In genomic region chr3:119571688-119572087, GRCh38 we compare ENCODE assay signal across 17 cellular contexts. TPM values are rescaled to one million over a fixed set of nuclear protein-coding genes. Genes with fewer than 3 reads are reported as not detected.
"Had no signal": no experiment of that assay in that cellular context is flagged by ENCODE, and none has a peak within 500 bp of the region (broad histone marks: within the 10 kb centered on the region; RNA-seq: fewer than 3 reads in every experiment).

No MANE protein-coding gene starts in this region.

- H3K4me3 Mint-ChIP-seq: activated naive CD8-positive, alpha-beta T cell treated with anti-CD3 and anti-CD28 coated beads for 36 hours; nephron progenitor cell; T-helper 2 cell treated with Interferon-gamma antibody and Interleukin-4, amounts not matched to agents 5 μg/mL and 100 μg/mL, for 36 hours had no signal

- H3K9me3 Mint-ChIP-seq: activated naive CD8-positive, alpha-beta T cell treated with anti-CD3 and anti-CD28 coated beads for 36 hours; T-helper 2 cell treated with Interferon-gamma antibody and Interleukin-4, amounts not matched to agents 5 μg/mL and 100 μg/mL, for 36 hours had no signal

- H3K36me3 ChIP-seq: SJSA1, tibial nerve had no signal

- H3K27me3 ChIP-seq: hepatocyte, SJSA1, tibial nerve had no signal

- H3K79me2 ChIP-seq: hepatocyte had no signal

- ATAC-seq: activated CD4-positive, CD25-positive, alpha-beta regulatory T cell treated with anti-CD3 and anti-CD28 coated beads, Interleukin-2, amount 50 U/mL, for 24 hours had no signal

- H3K4me3 ChIP-seq: hepatocyte, SJSA1, tibial nerve had no signal

- H3K9me3 ChIP-seq: SJSA1, tibial nerve had no signal

- H3K36me3 Mint-ChIP-seq: activated naive CD8-positive, alpha-beta T cell treated with anti-CD3 and anti-CD28 coated beads for 36 hours had no signal

- H2AFZ ChIP-seq: hepatocyte had no signal

- H3K4me1 ChIP-seq: SJSA1, tibial nerve had no signal

- DNase-seq: activated CD4-positive, alpha-beta T cell treated with anti-CD3 and anti-CD28 coated beads, Interleukin-2, amount 50 U/mL, for 4 hours; activated gamma-delta T cell treated with Interleukin-2 at 50 U/mL for 16 hours; activated naive CD8-positive, alpha-beta T cell treated with anti-CD3 and anti-CD28 coated beads for 36 hours; activated T-cell treated with anti-CD3 and anti-CD28 coated beads, Interleukin-2, amount 50 U/mL, for 48 hours; anterior cingulate cortex; effector CD4-positive, alpha-beta T cell; nephron progenitor cell; small intestine; SW 1271 had no signal

- H3K4me2 ChIP-seq: hepatocyte had no signal

- H3K27ac Mint-ChIP-seq: activated naive CD8-positive, alpha-beta T cell treated with anti-CD3 and anti-CD28 coated beads for 36 hours; nephron progenitor cell; T-helper 2 cell treated with Interferon-gamma antibody and Interleukin-4, amounts not matched to agents 5 μg/mL and 100 μg/mL, for 36 hours had no signal

- H3K27ac ChIP-seq: hepatocyte, SJSA1 had no signal

RNA-seq across cellular contexts. Expression of gene CD80, which starts 12.3 kb away (rescaled TPM):
- total RNA-seq: frontal cortex, osteocyte, SJSA1, tibial nerve had no signal
- polyA plus RNA-seq: fibroblast of lung, hepatocyte had no signal

RNA-seq across cellular contexts. Expression of gene PLA1A, which starts 26.0 kb away (rescaled TPM):
- total RNA-seq: activated naive CD8-positive, alpha-beta T cell treated with anti-CD3 and anti-CD28 coated beads for 36 hours had no signal
- polyA plus RNA-seq: fibroblast of lung had no signal
